Comparison of ENCODE assay signal across 1 cellular context in genomic region chr5:176161431-176161830, GRCh38.
TF ChIP-seq lines count a peak whose summit lies in the region.

No MANE protein-coding gene starts in this region.

TF ChIP-seq in GM23338, 12 proteins besides CTCF, POLR2A, EP300 and RAD21 (continued from another document):
- TF ChIP-seq ZNF462 (CRISPR knock-in tag; IDR thresholded peaks at IDR 0.05) (no peak), STAT1 (IDR thresholded peaks at IDR 0.05; ENCODE audit: unreplicated experiment) (no peak), ZNF114 (CRISPR knock-in tag; IDR thresholded peaks at IDR 0.05) (no peak), CREB1 (CRISPR knock-in tag; IDR thresholded peaks at IDR 0.05; ENCODE audit: low read depth) (no peak), REST (IDR thresholded peaks at IDR 0.05; ENCODE audit: unreplicated experiment) (no peak), EZH2 (IDR thresholded peaks at IDR 0.05; ENCODE audit: low read depth, unreplicated experiment) (no peak), JUNB (IDR thresholded peaks at IDR 0.05; ENCODE audit: unreplicated experiment) (no peak), POLR2AphosphoS5 (IDR thresholded peaks at IDR 0.05; ENCODE audit: low read depth) (no peak), ZNF331 (CRISPR knock-in tag; IDR thresholded peaks at IDR 0.05; ENCODE audit: low read depth) (no peak), ETS1 (IDR thresholded peaks at IDR 0.05) (no peak), EZH2phosphoT487 (IDR thresholded peaks at IDR 0.05; ENCODE audit: unreplicated experiment) (no peak)
TF ChIP-seq in GM23338: peak in this region for 0.
